In genomic region chr7:123846217-123846891, GRCh38 we compare ENCODE assay signal across 16 cellular contexts. TPM values are rescaled to one million over a fixed set of nuclear protein-coding genes. Genes with fewer than 3 reads are reported as not detected.
A peak's percentile ranks its signal among the peaks of the same experiment; 100 is the strongest.
DNase-seq lines count a peak whose midpoint lies in the region; ATAC-seq and TF ChIP-seq lines count a peak whose summit lies in the region.
"Had no signal": no experiment of that assay in that cellular context is flagged by ENCODE, and none has a peak within 500 bp of the region (broad histone marks: within the 10 kb centered on the region; RNA-seq: fewer than 3 reads in every experiment).

No MANE protein-coding gene starts in this region.

- H3K4me3 ChIP-seq in SJCRH30 (no peak overlapping the region), fibroblast of villous mesenchyme (ENCODE audit: low read depth, low read length) (no peak overlapping the region)
- H3K4me3 ChIP-seq: left lung, thoracic aorta had no signal

- no peaks in the 10 kb centered on the region; the same call in 1 of the 2 replicates for H3K4me1 ChIP-seq in SJCRH30
- H3K4me1 ChIP-seq: left lung had no signal

- H3K36me3 ChIP-seq in SJCRH30, result no peaks in the 10 kb centered on the region
- H3K36me3 ChIP-seq: left lung, neutrophil, thoracic aorta had no signal

- ATAC-seq in HG02884 (IDR thresholded peaks at IDR 0.05; ENCODE audit: unreplicated experiment) (no peak), GM21723 (IDR thresholded peaks at IDR 0.05; ENCODE audit: unreplicated experiment) (no peak)
- ATAC-seq: left lung had no signal

- TF ChIP-seq CTCF in fibroblast of villous mesenchyme (IDR thresholded peaks at IDR 0.05; ENCODE audit: insufficient read depth, low read depth, low read length), result no peak

- DNase-seq in NCI-H1105 (lab: John Stamatoyannopoulos, UW) (peak; percentile 3), NCI-H1105 treated with DMSO at 0.1 percent for 48 hours (lab: John Stamatoyannopoulos, UW) (no peak), SJCRH30 (peak; percentile 41 to 55), fibroblast of villous mesenchyme (ENCODE audit: low read depth) (peak; percentile 7), smooth muscle cell of the brain vasculature (ENCODE audit: low read depth, low spot score) (peak; percentile 24)
- no peak for DNase-seq in activated CD4-positive, CD25-positive, alpha-beta regulatory T cell (lab: John Stamatoyannopoulos, UW)
- DNase-seq: glutamatergic neuron; left lung; NK-92 treated with Interleukin-12 subunit alpha and Interleukin-12 subunit beta, amount 100 ng/mL, for 24 hours had no signal

- no peaks in the 10 kb centered on the region for H3K27me3 ChIP-seq in SJCRH30
- H3K27me3 ChIP-seq: left lung, neutrophil had no signal

- H3K9me3 ChIP-seq in SJCRH30 (replicated peaks), result no peaks in the 10 kb centered on the region
- H3K9me3 ChIP-seq: Caco-2, left lung, neutrophil, thoracic aorta had no signal

- H3K27ac ChIP-seq in SJCRH30, result no peak overlapping the region
- H3K27ac ChIP-seq: 22Rv1, left lung, neutrophil, thoracic aorta, VCaP had no signal

RNA-seq across cellular contexts. Expression of gene HYAL4, which starts 1.4 kb away (rescaled TPM):
- not detected in 2 replicates for total RNA-seq in SJCRH30 (2014; rRNA removed; shearing (Covaris generic))
- total RNA-seq in fibroblast of villous mesenchyme, result under 0.01 and 0.64 TPM in 2 replicates
- total RNA-seq: left lung, thoracic aorta had no signal

Comparison
In these comparisons a context has a peak if more than half of its experiments do, and no peak if none do; other contexts are left out.
1. DNase-seq: peak in NCI-H1105 (single experiment), SJCRH30 (2 of 2), fibroblast of villous mesenchyme (single experiment) and smooth muscle cell of the brain vasculature (single experiment); none in NCI-H1105 treated with DMSO at 0.1 percent for 48 hours (single experiment) and activated CD4-positive, CD25-positive, alpha-beta regulatory T cell (0 of 4).